14 cellular contexts compared by ENCODE assay signal in the genomic region with DNA sequence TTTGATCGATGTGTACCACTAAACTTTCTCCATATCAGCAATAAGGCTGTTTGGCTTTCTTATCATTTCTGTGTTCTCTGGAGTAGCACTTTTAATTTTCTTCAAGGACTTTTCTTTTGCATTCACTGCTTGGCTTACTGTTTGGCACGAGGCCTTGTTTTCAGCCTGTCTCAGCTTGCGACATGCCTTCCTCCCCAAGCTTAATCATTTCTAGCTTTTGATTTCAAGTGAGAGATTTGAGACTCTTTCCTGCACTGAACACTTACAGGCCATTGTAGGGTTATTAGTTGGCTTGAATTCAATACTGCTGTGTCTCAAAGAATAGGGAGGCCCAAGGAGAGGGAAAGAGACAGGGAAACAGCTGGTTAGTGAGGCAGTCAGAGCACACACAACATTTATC.
"Had no signal": no experiment of that assay in that cellular context is flagged by ENCODE, and none has a peak within 500 bp of the region (broad histone marks: within the 10 kb centered on the region; RNA-seq: fewer than 3 reads in every experiment).

No MANE protein-coding gene starts in this region.

- H3K4me1 ChIP-seq: colonic mucosa had no signal

- ATAC-seq: natural killer cell treated with Interleukin-12 subunit alpha and Interleukin-12 subunit beta and Interleukin-15 and Interleukin-18, amount 100 ng/mL, for 72 hours; stimulated activated naive CD8-positive, alpha-beta T cell treated with anti-CD3 and anti-CD28 coated beads, Interleukin-15, Interleukin-2, amounts not matched to agents 100 U/mL and 50 U/mL, for 24 hours; T-helper 17 cell had no signal

- DNase-seq: activated CD4-positive, alpha-beta T cell treated with anti-CD3 and anti-CD28 coated beads, Interleukin-2, amount 50 U/mL, for 1 hour; activated gamma-delta T cell treated with Interleukin-2 at 50 U/mL for 16 hours; activated naive CD8-positive, alpha-beta T cell treated with anti-CD3 and anti-CD28 coated beads for 36 hours; activated T-cell treated with anti-CD3 and anti-CD28 coated beads, Interleukin-2, amount 50 U/mL, for 72 hours; anterior cingulate cortex; caudate nucleus; colonic mucosa; SK-N-SH; stimulated activated CD4-positive, alpha-beta T cell treated with anti-CD3 and anti-CD28 coated beads, Interleukin-4, amount 100 ng/mL, for 1 hour; stimulated activated CD8-positive, alpha-beta memory T cell treated with anti-CD3 and anti-CD28 coated beads, Interleukin-4, amount 100 ng/mL, for 48 hours; stimulated activated naive CD8-positive, alpha-beta T cell treated with anti-CD3 and anti-CD28 coated beads, Interleukin-15, Interleukin-2, amounts not matched to agents 100 U/mL and 50 U/mL, for 24 hours; T-helper 17 cell had no signal

- H3K4me3 ChIP-seq: colonic mucosa, vagina had no signal

- H3K36me3 ChIP-seq: colonic mucosa, vagina had no signal

- H3K9me3 ChIP-seq: colonic mucosa, SK-N-SH, vagina had no signal

- H3K27ac ChIP-seq: colonic mucosa, vagina had no signal

- H3K27me3 ChIP-seq: colonic mucosa, vagina had no signal
